ENCODE assay signal across 1 cellular context in the genomic region with DNA sequence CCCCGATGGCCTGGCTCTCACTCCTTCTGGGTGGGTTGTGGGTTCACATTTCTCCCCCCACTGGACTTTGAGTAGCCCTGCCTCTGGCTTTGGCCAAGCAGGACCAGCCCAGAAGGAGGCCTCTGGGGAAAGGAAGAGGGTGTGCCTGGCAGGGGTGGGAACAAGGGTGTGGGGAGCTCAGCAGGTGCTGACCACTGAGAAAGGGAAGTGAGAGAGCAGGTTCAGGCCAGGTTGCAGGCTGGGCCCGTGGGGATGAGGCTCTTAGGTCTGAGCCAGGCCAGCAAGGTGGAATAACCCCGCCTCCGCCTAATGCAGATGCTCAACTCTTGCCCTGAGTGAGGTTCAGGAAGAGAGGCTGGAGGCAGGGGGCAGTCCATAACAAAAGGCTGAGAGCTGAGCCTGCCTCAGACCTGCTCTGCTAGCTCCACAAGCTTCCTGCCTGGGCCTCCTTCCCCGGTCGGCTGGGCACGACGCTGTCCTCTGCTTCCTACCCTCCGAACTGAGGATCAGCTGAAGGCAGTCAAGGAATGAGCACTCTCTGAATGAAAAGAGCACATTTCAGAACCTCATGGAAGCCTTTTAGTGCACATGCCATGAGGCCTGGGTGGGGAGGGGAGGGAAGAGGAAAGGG.
A peak's percentile ranks its signal among the peaks of the same experiment; 100 is the strongest.
TF ChIP-seq lines count a peak whose summit lies in the region.

No MANE protein-coding gene starts in this region.

TF ChIP-seq in GM12878, 131 proteins besides CTCF, POLR2A, EP300 and RAD21 (continued from another document and continues in another):
- TF ChIP-seq MYC (IDR thresholded peaks at IDR 0.05; ENCODE audit: insufficient read depth, insufficient read length, insufficient replicate concordance, low read length, severe bottlenecking) (no peak), MLLT1 (IDR thresholded peaks at IDR 0.05) (peak; percentile 67; the same call in 1 of the 2 replicates), CREB1 (IDR thresholded peaks at IDR 0.05; ENCODE audit: low read depth) (no peak; the same call in 1 of the 2 replicates), FOXK2 (IDR thresholded peaks at IDR 0.05) (no peak), BCL11A (IDR thresholded peaks at IDR 0.05; ENCODE audit: low read depth, low read length) (peak; percentile 87), MXI1 (IDR thresholded peaks at IDR 0.05; ENCODE audit: low read depth, low read length) (0 out of 2 replicates have a peak, but pooled peaks have one; percentile 20), SMAD5 (IDR thresholded peaks at IDR 0.05; ENCODE audit: low read depth) (no peak), SRF (IDR thresholded peaks at IDR 0.05; ENCODE audit: low read depth in 2 of 2, low read length in 2 of 2) (0 out of 4 replicates have a peak, but pooled peaks of 1 of the 2 experiments have one; percentile 27), HDAC2 (IDR thresholded peaks at IDR 0.05) (no peak), MAX (IDR thresholded peaks at IDR 0.05; ENCODE audit: low read depth, low read length) (no peak; the same call in 1 of the 2 replicates), SMAD1 (IDR thresholded peaks at IDR 0.05; ENCODE audit: low read depth, partially characterized antibody) (no peak), SREBF1 (IDR thresholded peaks at IDR 0.05; ENCODE audit: low read length) (no peak), CHD2 (IDR thresholded peaks at IDR 0.05; ENCODE audit: borderline replicate concordance, low read depth, low read length) (peak; percentile 55; the same call in 1 of the 2 replicates), RELB (IDR thresholded peaks at IDR 0.05; ENCODE audit: low read depth) (peak; percentile 54; the same call in 1 of the 2 replicates), RCOR1 (conservative IDR thresholded peaks at IDR 0.05; ENCODE audit: low read depth, low read length) (0 out of 2 replicates have a peak, but pooled peaks have one; percentile 67), NFYA (IDR thresholded peaks at IDR 0.05; ENCODE audit: borderline replicate concordance, low read depth, low read length) (no peak), CBX3 (IDR thresholded peaks at IDR 0.05; ENCODE audit: borderline replicate concordance, low read depth) (no peak), CHD4 (IDR thresholded peaks at IDR 0.05) (no peak), ZSCAN29 (IDR thresholded peaks at IDR 0.05) (no peak), ZNF274 (IDR thresholded peaks at IDR 0.05; ENCODE audit: insufficient read depth, insufficient read length) (no peak), IRF4 (IDR thresholded peaks at IDR 0.05; ENCODE audit: low read depth, low read length) (peak; percentile 89), USF2 (IDR thresholded peaks at IDR 0.05; ENCODE audit: borderline replicate concordance, low read depth, low read length) (no peak), SREBF2 (IDR thresholded peaks at IDR 0.05; ENCODE audit: low read length) (no peak), YY1 (IDR thresholded peaks at IDR 0.05; ENCODE audit: low read depth, low read length) (no peak), ZBTB40 (IDR thresholded peaks at IDR 0.05; ENCODE audit: borderline replicate concordance) (no peak), SIN3A (IDR thresholded peaks at IDR 0.05; ENCODE audit: low read depth, low read length) (no peak), FOXM1 (IDR thresholded peaks at IDR 0.05; ENCODE audit: low read depth, low read length) (no peak), SPI1 (IDR thresholded peaks at IDR 0.05; ENCODE audit: borderline replicate concordance, insufficient read depth, low read depth, low read length) (peak; percentile 97), IKZF1 (conservative IDR thresholded peaks at IDR 0.05) (peak; percentile 91), BHLHE40 (IDR thresholded peaks at IDR 0.05; ENCODE audit: borderline replicate concordance in 1 of 2, low read depth in 2 of 2, low read length in 1 of 2) (peak; percentile 69 to 82), NR2F1 (conservative IDR thresholded peaks at IDR 0.05) (peak; percentile 87), RB1 (IDR thresholded peaks at IDR 0.05; ENCODE audit: borderline replicate concordance) (no peak), SUPT20H (IDR thresholded peaks at IDR 0.05; ENCODE audit: borderline replicate concordance, control insufficient read depth, low read depth, low read length) (no peak), POLR2AphosphoS5 (IDR thresholded peaks at IDR 0.05; ENCODE audit: low read length) (peak; percentile 53; the same call in 1 of the 2 replicates), MEF2B (IDR thresholded peaks at IDR 0.05; ENCODE audit: partially characterized antibody, poor library complexity, severe bottlenecking) (peak; percentile 89), SIX5 (IDR thresholded peaks at IDR 0.05; ENCODE audit: low read depth, low read length, severe bottlenecking) (no peak), PAX5 (IDR thresholded peaks at IDR 0.05; ENCODE audit: borderline replicate concordance, low read depth, low read length) (peak; percentile 83; the same call in 1 of the 2 replicates), PAX8 (IDR thresholded peaks at IDR 0.05) (no peak), PKNOX1 (IDR thresholded peaks at IDR 0.05) (no peak), NFIC (IDR thresholded peaks at IDR 0.05; ENCODE audit: low read depth, low read length) (0 out of 2 replicates have a peak, but pooled peaks have one; percentile 73), IKZF2 (IDR thresholded peaks at IDR 0.05) (peak; percentile 84), ASH2L (IDR thresholded peaks at IDR 0.05; ENCODE audit: borderline replicate concordance, low read depth) (no peak), PML (IDR thresholded peaks at IDR 0.05; ENCODE audit: low read length) (no peak)
- TF ChIP-seq, protein P1, sequence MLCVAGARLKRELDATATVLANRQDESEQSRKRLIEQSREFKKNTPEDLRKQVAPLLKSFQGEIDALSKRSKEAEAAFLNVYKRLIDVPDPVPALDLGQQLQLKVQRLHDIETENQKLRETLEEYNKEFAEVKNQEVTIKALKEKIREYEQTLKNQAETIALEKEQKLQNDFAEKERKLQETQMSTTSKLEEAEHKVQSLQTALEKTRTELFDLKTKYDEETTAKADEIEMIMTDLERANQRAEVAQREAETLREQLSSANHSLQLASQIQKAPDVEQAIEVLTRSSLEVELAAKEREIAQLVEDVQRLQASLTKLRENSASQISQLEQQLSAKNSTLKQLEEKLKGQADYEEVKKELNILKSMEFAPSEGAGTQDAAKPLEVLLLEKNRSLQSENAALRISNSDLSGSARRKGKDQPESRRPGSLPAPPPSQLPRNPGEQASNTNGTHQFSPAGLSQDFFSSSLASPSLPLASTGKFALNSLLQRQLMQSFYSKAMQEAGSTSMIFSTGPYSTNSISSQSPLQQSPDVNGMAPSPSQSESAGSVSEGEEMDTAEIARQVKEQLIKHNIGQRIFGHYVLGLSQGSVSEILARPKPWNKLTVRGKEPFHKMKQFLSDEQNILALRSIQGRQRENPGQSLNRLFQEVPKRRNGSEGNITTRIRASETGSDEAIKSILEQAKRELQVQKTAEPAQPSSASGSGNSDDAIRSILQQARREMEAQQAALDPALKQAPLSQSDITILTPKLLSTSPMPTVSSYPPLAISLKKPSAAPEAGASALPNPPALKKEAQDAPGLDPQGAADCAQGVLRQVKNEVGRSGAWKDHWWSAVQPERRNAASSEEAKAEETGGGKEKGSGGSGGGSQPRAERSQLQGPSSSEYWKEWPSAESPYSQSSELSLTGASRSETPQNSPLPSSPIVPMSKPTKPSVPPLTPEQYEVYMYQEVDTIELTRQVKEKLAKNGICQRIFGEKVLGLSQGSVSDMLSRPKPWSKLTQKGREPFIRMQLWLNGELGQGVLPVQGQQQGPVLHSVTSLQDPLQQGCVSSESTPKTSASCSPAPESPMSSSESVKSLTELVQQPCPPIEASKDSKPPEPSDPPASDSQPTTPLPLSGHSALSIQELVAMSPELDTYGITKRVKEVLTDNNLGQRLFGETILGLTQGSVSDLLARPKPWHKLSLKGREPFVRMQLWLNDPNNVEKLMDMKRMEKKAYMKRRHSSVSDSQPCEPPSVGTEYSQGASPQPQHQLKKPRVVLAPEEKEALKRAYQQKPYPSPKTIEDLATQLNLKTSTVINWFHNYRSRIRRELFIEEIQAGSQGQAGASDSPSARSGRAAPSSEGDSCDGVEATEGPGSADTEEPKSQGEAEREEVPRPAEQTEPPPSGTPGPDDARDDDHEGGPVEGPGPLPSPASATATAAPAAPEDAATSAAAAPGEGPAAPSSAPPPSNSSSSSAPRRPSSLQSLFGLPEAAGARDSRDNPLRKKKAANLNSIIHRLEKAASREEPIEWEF (IDR thresholded peaks at IDR 0.05; ENCODE audit: insufficient replicate concordance, low read depth, low read length): no peak
- TF ChIP-seq, protein P2, sequence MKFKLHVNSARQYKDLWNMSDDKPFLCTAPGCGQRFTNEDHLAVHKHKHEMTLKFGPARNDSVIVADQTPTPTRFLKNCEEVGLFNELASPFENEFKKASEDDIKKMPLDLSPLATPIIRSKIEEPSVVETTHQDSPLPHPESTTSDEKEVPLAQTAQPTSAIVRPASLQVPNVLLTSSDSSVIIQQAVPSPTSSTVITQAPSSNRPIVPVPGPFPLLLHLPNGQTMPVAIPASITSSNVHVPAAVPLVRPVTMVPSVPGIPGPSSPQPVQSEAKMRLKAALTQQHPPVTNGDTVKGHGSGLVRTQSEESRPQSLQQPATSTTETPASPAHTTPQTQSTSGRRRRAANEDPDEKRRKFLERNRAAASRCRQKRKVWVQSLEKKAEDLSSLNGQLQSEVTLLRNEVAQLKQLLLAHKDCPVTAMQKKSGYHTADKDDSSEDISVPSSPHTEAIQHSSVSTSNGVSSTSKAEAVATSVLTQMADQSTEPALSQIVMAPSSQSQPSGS (IDR thresholded peaks at IDR 0.05; ENCODE audit: low read length): peak; percentile 68; the same call in 1 of the 2 replicates
